Comparison of ENCODE assay signal across 23 cellular contexts in the genomic region with DNA sequence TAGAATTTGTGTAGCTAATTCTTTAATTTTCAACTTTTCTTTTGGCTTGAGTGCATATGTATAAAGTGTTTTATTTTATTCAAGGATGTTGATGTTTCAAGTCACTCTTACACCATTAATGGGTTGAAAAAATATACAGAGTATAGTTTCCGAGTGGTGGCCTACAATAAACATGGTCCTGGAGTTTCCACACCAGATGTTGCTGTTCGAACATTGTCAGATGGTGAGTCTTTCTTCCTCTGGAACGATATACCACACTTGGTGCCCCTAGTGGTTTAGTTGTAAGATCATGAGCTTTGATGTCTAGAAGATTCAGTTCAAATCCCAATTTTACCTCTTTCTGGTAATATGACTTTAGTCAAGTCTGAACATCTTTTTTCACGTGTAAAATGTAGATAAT.
"Had no signal": no experiment of that assay in that cellular context is flagged by ENCODE, and none has a peak within 500 bp of the region (broad histone marks: within the 10 kb centered on the region; RNA-seq: fewer than 3 reads in every experiment).

No MANE protein-coding gene starts in this region.

- H3K4me3 ChIP-seq: hepatocyte, left lung, lung, sigmoid colon, testis, vagina had no signal

- H3K4me1 ChIP-seq: left lung, testis, vagina had no signal

- DNase-seq: activated CD4-positive, alpha-beta memory T cell treated with anti-CD3 and anti-CD28 coated beads, Interleukin-2, amount 10 ng/mL, durations not matched to agents 7 days and 5 days; activated CD4-positive, alpha-beta T cell treated with anti-CD3 and anti-CD28 coated beads for 48 hours; activated gamma-delta T cell; activated naive CD4-positive, alpha-beta T cell treated with anti-CD3 and anti-CD28 coated beads, Interleukin-2, amount 50 U/mL, for 16 hours; activated naive CD8-positive, alpha-beta T cell treated with anti-CD3 and anti-CD28 coated beads, Interleukin-2, amount 50 U/mL, for 24 hours; activated T-cell treated with anti-CD3 and anti-CD28 coated beads for 4 hours; effector CD4-positive, alpha-beta T cell; foreskin melanocyte; immature natural killer cell; kidney glomerular epithelial cell; left lung; naive thymus-derived CD4-positive, alpha-beta T cell; retina; sigmoid colon; stimulated activated CD4-positive, alpha-beta T cell treated with anti-CD3 and anti-CD28 coated beads, Interleukin-2, amount 100 ng/mL, for 48 hours; stimulated activated CD8-positive, alpha-beta memory T cell treated with anti-CD3 and anti-CD28 coated beads, Interleukin-4, amount 100 ng/mL, for 48 hours; stimulated activated naive B cell treated with anti-CD40 and anti-IgM and Interleukin-4, amounts not matched to agents 10 μg/mL and 1 μg/mL and 100 μg/mL, for 72 hours; T1000; testis; trophoblast cell had no signal

- H2AFZ ChIP-seq: hepatocyte had no signal

- H3K9me3 ChIP-seq: left lung, sigmoid colon, testis, vagina had no signal

- H3K27ac ChIP-seq: hepatocyte, left lung, sigmoid colon, testis, vagina had no signal

- H3K27me3 ChIP-seq: hepatocyte, left lung, sigmoid colon, testis, vagina had no signal

- H3K79me2 ChIP-seq: hepatocyte had no signal

- H3K4me2 ChIP-seq: hepatocyte had no signal

- H3K36me3 ChIP-seq: vagina had no signal

- ATAC-seq: activated naive CD8-positive, alpha-beta T cell treated with anti-CD3 and anti-CD28 coated beads, Interleukin-2, amount 50 U/mL, for 24 hours; left lung; naive thymus-derived CD4-positive, alpha-beta T cell; stimulated activated naive B cell treated with anti-CD40 and anti-IgM and Interleukin-4, amounts not matched to agents 10 μg/mL and 1 μg/mL and 100 μg/mL, for 72 hours had no signal
